8 cellular contexts compared by ENCODE assay signal in genomic region chr16:29130901-29131851, GRCh38.
DNase-seq lines count a peak whose midpoint lies in the region; ATAC-seq and TF ChIP-seq lines count a peak whose summit lies in the region.
"Not testable (repeated sequence)": the region's sequence is repeated elsewhere in the genome, so short reads cannot be mapped to it uniquely, and the experiment has no call there.

No MANE protein-coding gene starts in this region.

- not testable (repeated sequence) for H3K9me3 ChIP-seq in gastrocnemius medialis, uterus

- not testable (repeated sequence) for TF ChIP-seq CTCF in GM23338 (conservative IDR thresholded peaks at IDR 0.05; ENCODE audit: low read depth in 2 of 2); foreskin keratinocyte (conservative IDR thresholded peaks at IDR 0.05); gastrocnemius medialis (IDR thresholded peaks at IDR 0.05 in 4 of 5, conservative IDR thresholded peaks at IDR 0.05 in 1 of 5); uterus (IDR thresholded peaks at IDR 0.05)

- H3K27ac ChIP-seq in GM23338 (ENCODE audit: low read depth); foreskin keratinocyte: not testable (repeated sequence)
- H3K27ac ChIP-seq in gastrocnemius medialis: peak overlapping the region in 1 of 4 donors; percentile 28
- H3K27ac ChIP-seq in uterus: peak overlapping the region; percentile 66 to 76

- H3K4me3 Mint-ChIP-seq in GM23338: not testable (repeated sequence)

- intact Hi-C loops in gastrocnemius medialis (cut with DNase I; ENCODE audit: low total_unique reads); uterus (cut with DNase I; ENCODE audit: low total_unique reads): not testable (repeated sequence)

- H3K4me2 ChIP-seq in GM23338: not testable (repeated sequence)

- not testable (repeated sequence) for H3K36me3 ChIP-seq in GM23338 (ENCODE audit: insufficient read depth); gastrocnemius medialis; uterus

- H3K4me1 ChIP-seq in GM23338 (ENCODE audit: insufficient read depth); foreskin keratinocyte; gastrocnemius medialis: not testable (repeated sequence)
- peaks cover 0 to 12% of the 10 kb centered on the region in 2 donors for H3K4me1 ChIP-seq in uterus

- in situ Hi-C loops in gastrocnemius medialis (cut with MboI; ENCODE audit: low sequenced_read_pairs in 4 of 4): not testable (repeated sequence)

- H3K79me2 ChIP-seq in GM23338 (replicated peaks; ENCODE audit: insufficient read depth): not testable (repeated sequence)

- H4K20me1 ChIP-seq in GM23338 (replicated peaks; ENCODE audit: insufficient read depth): not testable (repeated sequence)

- not testable (repeated sequence) for H3K4me1 Mint-ChIP-seq in GM23338

- H3K9me3 Mint-ChIP-seq in GM23338: not testable (repeated sequence)

- H3K36me3 Mint-ChIP-seq in GM23338 (ENCODE audit: low read depth): not testable (repeated sequence)

- peaks cover 20% of the 10 kb centered on the region for H3K27me3 Mint-ChIP-seq in GM23338 (ENCODE audit: insufficient read depth, low read depth, poor library complexity)

- TF ChIP-seq POLR2A in gastrocnemius medialis (IDR thresholded peaks at IDR 0.05); uterus (IDR thresholded peaks at IDR 0.05): not testable (repeated sequence)

- not testable (repeated sequence) for H3K4me3 ChIP-seq in GM23338, gastrocnemius medialis, uterus

- H3K27me3 ChIP-seq in GM23338 (ENCODE audit: insufficient read depth) (peaks cover 13% of the 10 kb centered on the region), foreskin keratinocyte (peaks cover 34% of the 10 kb centered on the region)
- H3K27me3 ChIP-seq in gastrocnemius medialis, uterus: not testable (repeated sequence)

- ATAC-seq in GM23338 (peak; percentile 68), SK-N-SH treated with all-trans-retinoic acid at 6 μM for 48 hours (peak; percentile 36; the same call in 2 of the 3 replicates), foreskin keratinocyte (peak; percentile 11), gastrocnemius medialis (peak; percentile 31 to 44)

- not testable (repeated sequence) for H3K27ac Mint-ChIP-seq in GM23338

- not testable (repeated sequence) for DNase-seq in GM23338 (ENCODE audit: low spot score); gastrocnemius medialis
- DNase-seq in dermis blood vessel endothelial cell (peak; percentile 19), foreskin keratinocyte (peak in 1 of 2 donors; percentile 7), islet precursor cell (peak; percentile 68), mesenteric fat pad (ENCODE audit: low spot score) (peak; percentile 90), uterus (peak in 1 of 2 donors; percentile 50)

- not testable (repeated sequence) for H3K9me2 ChIP-seq in GM23338 (ENCODE audit: insufficient read depth)

- H3F3A ChIP-seq in GM23338 (replicated peaks; ENCODE audit: low read depth): not testable (repeated sequence)

- H2AFZ ChIP-seq in GM23338: not testable (repeated sequence)

Comparison
In these comparisons a context has a peak if more than half of its experiments do, and no peak if none do; other contexts are left out.
1. ATAC-seq: peak in every context shown above with its lines; median percentile 68 in GM23338; 38 in gastrocnemius medialis; 36 in SK-N-SH treated with all-trans-retinoic acid at 6 μM for 48 hours; 11 in foreskin keratinocyte.